Comparison of ENCODE assay signal across 9 cellular contexts in the genomic region with DNA sequence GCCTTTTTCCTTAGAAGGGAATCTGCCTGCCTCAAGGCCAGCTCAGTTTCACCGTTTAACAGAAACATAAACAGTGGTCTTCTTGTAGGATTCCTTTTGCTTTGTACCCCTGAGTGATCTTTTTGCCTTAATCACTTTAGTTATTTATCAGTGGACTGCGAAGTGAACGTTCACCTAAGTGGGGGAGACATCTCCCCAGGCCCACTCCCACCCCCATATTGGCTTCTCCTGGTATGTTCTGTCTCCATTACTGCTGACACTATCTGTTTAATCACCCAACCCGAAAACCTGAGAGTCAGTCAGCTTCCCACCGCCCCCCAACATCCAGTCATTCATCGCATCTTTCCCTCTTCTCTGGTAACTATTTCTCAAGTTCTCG. TPM values are rescaled to one million over a fixed set of nuclear protein-coding genes. Genes with fewer than 3 reads are reported as not detected.
DNase-seq lines count a peak whose midpoint lies in the region; ATAC-seq and TF ChIP-seq lines count a peak whose summit lies in the region.
"Had no signal": no experiment of that assay in that cellular context is flagged by ENCODE, and none has a peak within 500 bp of the region (broad histone marks: within the 10 kb centered on the region; RNA-seq: fewer than 3 reads in every experiment).

No MANE protein-coding gene starts in this region.

- H2AFZ ChIP-seq in neural progenitor cell (replicated peaks) = no peak overlapping the region

- H3K27me3 Mint-ChIP-seq in Calu3 (ENCODE audit: unreplicated experiment) = no peaks in the 10 kb centered on the region
- peaks cover 4% of the 10 kb centered on the region for H3K27me3 Mint-ChIP-seq in neural progenitor cell (ENCODE audit: insufficient read depth, low read depth)

- DNase-seq in Calu3 (no peak), NB4 (ENCODE audit: low read depth) (no peak), colonic mucosa (no peak), neural progenitor cell (ENCODE audit: low spot score) (no peak), ecto neural progenitor cell (ENCODE audit: low spot score) (no peak), glomerular visceral epithelial cell (ENCODE audit: extremely low spot score) (no peak)
- DNase-seq in effector memory CD4-positive, alpha-beta T cell = no peak
- DNase-seq: T1000 had no signal

- no TSS peak for BruUV-seq in Calu3 (replicated peaks; lab: Mats Ljungman, UMichigan)

- peak overlapping the region; percentile 98 for H3K4me3 ChIP-seq in NB4 (ENCODE audit: low read depth, low read length)
- peak overlapping the region; percentile 98 for H3K4me3 ChIP-seq in colonic mucosa
- peak overlapping the region; percentile 78 for H3K4me3 ChIP-seq in neural progenitor cell
- H3K4me3 ChIP-seq in effector memory CD4-positive, alpha-beta T cell (ENCODE audit: insufficient read depth, low read depth, low read length, poor library complexity, severe bottlenecking) = no peak overlapping the region

- H3K27ac ChIP-seq in colonic mucosa (no peak overlapping the region), neural progenitor cell (no peak overlapping the region)
- no peak overlapping the region for H3K27ac ChIP-seq in effector memory CD4-positive, alpha-beta T cell (ENCODE audit: insufficient read depth, low read length, poor library complexity, severe bottlenecking)

- peaks cover 24% of the 10 kb centered on the region for H3K4me1 Mint-ChIP-seq in Calu3 (ENCODE audit: low read depth, unreplicated experiment)
- peaks cover 36% of the 10 kb centered on the region for H3K4me1 Mint-ChIP-seq in neural progenitor cell

- CTCF ChIA-PET in Calu3 (lab: Charles Lee) = interaction anchor here (1.8 kb wide), 1 partner anchor 74 kb away, joined by 5 read pairs; no protein-coding TSS in a partner anchor

- H3K9me3 ChIP-seq in colonic mucosa (no peaks in the 10 kb centered on the region), neural progenitor cell (ENCODE audit: low read depth) (no peaks in the 10 kb centered on the region)
- no peaks in the 10 kb centered on the region for H3K9me3 ChIP-seq in effector memory CD4-positive, alpha-beta T cell (ENCODE audit: control insufficient read depth, low read length)

- H3K36me3 Mint-ChIP-seq in Calu3 (ENCODE audit: insufficient read depth, unreplicated experiment) (peaks cover 27% of the 10 kb centered on the region), neural progenitor cell (peaks cover 32% of the 10 kb centered on the region)

- peak overlapping the region; percentile 92 for H3K4me2 ChIP-seq in neural progenitor cell

- H3K27ac Mint-ChIP-seq in Calu3 (ENCODE audit: unreplicated experiment) (no peak overlapping the region), neural progenitor cell (peak overlapping the region; percentile 62)

- TF ChIP-seq CTCF in Calu3 (IDR thresholded peaks at IDR 0.05; ENCODE audit: unreplicated experiment) (no peak), NB4 (IDR thresholded peaks at IDR 0.05; ENCODE audit: low read depth, low read length) (no peak), colonic mucosa (IDR thresholded peaks at IDR 0.05) (no peak), neural progenitor cell (IDR thresholded peaks at IDR 0.05) (no peak)

- H3K4me1 ChIP-seq in colonic mucosa = peaks cover 5% of the 10 kb centered on the region
- peaks cover 17% of the 10 kb centered on the region for H3K4me1 ChIP-seq in neural progenitor cell
- H3K4me1 ChIP-seq in effector memory CD4-positive, alpha-beta T cell (ENCODE audit: control insufficient read depth, insufficient read depth, low read length, poor library complexity, severe bottlenecking) = peaks cover 13% of the 10 kb centered on the region

- peaks cover 7% of the 10 kb centered on the region for H3F3A ChIP-seq in neural progenitor cell (ENCODE audit: low read depth)

- ATAC-seq in HG02840 (IDR thresholded peaks at IDR 0.05; ENCODE audit: low FRiP score, unreplicated experiment) = no peak

- TF ChIP-seq POLR2A in NB4 (IDR thresholded peaks at IDR 0.05; ENCODE audit: extremely low read depth, insufficient read length) = no peak

- peaks cover 72% of the 10 kb centered on the region for H3K79me2 ChIP-seq in neural progenitor cell (ENCODE audit: low read depth)

- no peaks in the 10 kb centered on the region for H3K9me3 Mint-ChIP-seq in Calu3 (ENCODE audit: low read depth, unreplicated experiment)
- H3K9me3 Mint-ChIP-seq in neural progenitor cell = no peaks in the 10 kb centered on the region

- peaks cover 13% of the 10 kb centered on the region for H4K20me1 ChIP-seq in neural progenitor cell (ENCODE audit: low read depth)

- H3K4me3 Mint-ChIP-seq in Calu3 (ENCODE audit: low read depth, unreplicated experiment) = peak overlapping the region; percentile 98
- H3K4me3 Mint-ChIP-seq in neural progenitor cell = peak overlapping the region; percentile 95

- no peaks in the 10 kb centered on the region for H3K36me3 ChIP-seq in colonic mucosa
- H3K36me3 ChIP-seq in neural progenitor cell = peaks cover 9% of the 10 kb centered on the region
- peaks cover 8% of the 10 kb centered on the region for H3K36me3 ChIP-seq in effector memory CD4-positive, alpha-beta T cell (ENCODE audit: control insufficient read depth, insufficient read depth, low read length)

- H3K27me3 ChIP-seq in colonic mucosa = no peaks in the 10 kb centered on the region
- no peaks in the 10 kb centered on the region for H3K27me3 ChIP-seq in neural progenitor cell
- no peaks in the 10 kb centered on the region for H3K27me3 ChIP-seq in effector memory CD4-positive, alpha-beta T cell (replicated peaks; ENCODE audit: control insufficient read depth, insufficient read depth, low read length, poor library complexity, severe bottlenecking)

- H3K9ac ChIP-seq in colonic mucosa (ENCODE audit: low read depth in 2 of 2, low read length in 2 of 2) (no peak overlapping the region), neural progenitor cell (peak overlapping the region; percentile 73)

- intact Hi-C loops in Calu3 (cut with micrococcal nuclease; ENCODE audit: unreplicated experiment) (loop anchor here (5.0 kb wide), 1 partner anchor 76 kb away; no protein-coding TSS in a partner anchor), colonic mucosa (cut with DNase I) (loop anchor here (5.0 kb wide), 1 partner anchor 89 kb away; the partner anchor contains the start of gene NADK2)

RNA-seq across cellular contexts. Expression of gene SKP2, which starts 1.4 kb away (rescaled TPM):
- total RNA-seq in Calu3 (2022) = 23.7 and 26.1 TPM in 2 replicates
- total RNA-seq in colonic mucosa = 10 to 100 TPM; 20.2 to 54.6 TPM
- total RNA-seq in neural progenitor cell (ENCODE audit: low replicate concordance) = 93.4 and 99.5 TPM in 2 replicates

RNA-seq across cellular contexts. Expression of gene LMBRD2, which starts 1.6 kb away (rescaled TPM):
- total RNA-seq in Calu3 (2022) (12.1 and 13.8 TPM in 2 replicates), colonic mucosa (10 to 100 TPM; 12.7 to 17.5 TPM), neural progenitor cell (ENCODE audit: low replicate concordance) (7.8 and 11.8 TPM in 2 replicates)
